ENCODE assay signal across 8 cellular contexts in genomic region chr13:79405831-79406596, GRCh38. TPM values are rescaled to one million over a fixed set of nuclear protein-coding genes. Genes with fewer than 3 reads are reported as not detected.
A peak's percentile ranks its signal among the peaks of the same experiment; 100 is the strongest.
DNase-seq lines count a peak whose midpoint lies in the region; ATAC-seq and TF ChIP-seq lines count a peak whose summit lies in the region.

Gene RBM26 (minus strand): TSS chr13:79406255. CDS start chr13:79405774, 481 bp downstream.

- intact Hi-C loops in PC-9 (cut with micrococcal nuclease; ENCODE audit: unreplicated experiment) = loop anchor here (5.0 kb wide), 1 partner anchor 76 kb away; the partner anchor contains the start of gene NDFIP2

- WGBS in esophagus, 2 donors = 0 to 1% methylated on average over 53 to 72 of the region's 72 CpGs

- no peak for TF ChIP-seq CTCF in PC-9 (conservative IDR thresholded peaks at IDR 0.05)

- CTCF ChIA-PET in PC-9 (lab: Charles Lee) = interaction anchor here (0.7 kb wide), 1 partner anchor 137 kb away, joined by 4 read pairs; no protein-coding TSS in a partner anchor

- H3F3A ChIP-seq in PC-9 (ENCODE audit: insufficient read depth, low read depth) = no peaks in the 10 kb centered on the region

- no peak for TF ChIP-seq RAD21 in Ishikawa (IDR thresholded peaks at IDR 0.05; ENCODE audit: low read depth)

- peaks cover 7% of the 10 kb centered on the region; the same call in 1 of the 2 replicates for H4K20me1 ChIP-seq in PC-9 (ENCODE audit: insufficient read depth)

- DNase-seq in DMS114 treated with DMSO at 0.1 percent for 48 hours (lab: John Stamatoyannopoulos, UW; ENCODE audit: unreplicated experiment) = peak; percentile 62
- peak; percentile 81 to 89 for DNase-seq in PC-9
- peak; percentile 90 for DNase-seq in activated T-cell treated with anti-CD3 and anti-CD28 coated beads, Interleukin-2, amount 50 U/mL, for 1 hour
- peak; percentile 78 for DNase-seq in stimulated activated CD8-positive, alpha-beta memory T cell treated with anti-CD3 and anti-CD28 coated beads, Interleukin-7, amount 100 ng/mL, for 24 hours (ENCODE audit: low read depth)

- H3K4me3 ChIP-seq in PC-9 (peak within 1 kb of the TSS; percentile 90), esophagus (ENCODE audit: low read depth in 1 of 2, low read length in 2 of 2) (peak within 1 kb of the TSS; percentile 73 to 98), muscle layer of colon (ENCODE audit: low read depth in 1 of 2, low read length in 2 of 2) (peak within 1 kb of the TSS; percentile 74 to 89)

- peak; percentile 78 for ATAC-seq in GM21576 (IDR thresholded peaks at IDR 0.05; ENCODE audit: unreplicated experiment)

- no peak for TF ChIP-seq EP300 in Ishikawa (IDR thresholded peaks at IDR 0.05; ENCODE audit: borderline replicate concordance)

- peaks cover 73% of the 10 kb centered on the region for H3K79me2 ChIP-seq in PC-9 (ENCODE audit: low read depth)

- peak within 1 kb of the TSS; percentile 83 for H3K9ac ChIP-seq in muscle layer of colon (ENCODE audit: low read length)

- H3K9me3 ChIP-seq in PC-9 (ENCODE audit: insufficient read depth, low read depth) (no peaks in the 10 kb centered on the region), esophagus (ENCODE audit: control insufficient read depth in 2 of 2, insufficient read depth in 1 of 2, low read depth in 1 of 2, low read length in 1 of 2) (no peaks in the 10 kb centered on the region), muscle layer of colon (ENCODE audit: low read length) (no peaks in the 10 kb centered on the region)

- H3K36me3 ChIP-seq in PC-9 (ENCODE audit: low read depth) = peaks cover 23% of the 10 kb centered on the region
- H3K36me3 ChIP-seq in esophagus (ENCODE audit: control insufficient read depth in 2 of 2, insufficient read depth in 2 of 2, low read length in 1 of 2) = no peaks in the 10 kb centered on the region
- H3K36me3 ChIP-seq in muscle layer of colon (ENCODE audit: insufficient read depth, low read length) = no peaks in the 10 kb centered on the region

- no peaks in the 10 kb centered on the region for H3K27me3 ChIP-seq in PC-9 (ENCODE audit: insufficient read depth, low read depth)
- no peaks in the 10 kb centered on the region for H3K27me3 ChIP-seq in esophagus (ENCODE audit: control insufficient read depth in 1 of 2, insufficient read depth in 2 of 2, low read length in 2 of 2)
- H3K27me3 ChIP-seq in muscle layer of colon (ENCODE audit: control insufficient read depth in 1 of 2, insufficient read depth in 2 of 2, low read length in 2 of 2) = no peaks in the 10 kb centered on the region

- H3K27ac ChIP-seq in PC-9 (peak within 1 kb of the TSS; percentile 87), esophagus (ENCODE audit: low read depth in 2 of 2, low read length in 1 of 2) (peak within 1 kb of the TSS; percentile 94 to 97), muscle layer of colon (ENCODE audit: low read depth, low read length) (peak within 1 kb of the TSS; percentile 90)

- H3K9me2 ChIP-seq in PC-9 (ENCODE audit: insufficient read depth) = no peaks in the 10 kb centered on the region

- H3K4me1 ChIP-seq in PC-9 (replicated peaks; ENCODE audit: insufficient read depth) (peaks cover 43% of the 10 kb centered on the region), esophagus (ENCODE audit: control insufficient read depth in 2 of 2, insufficient read depth in 2 of 2, low read length in 1 of 2) (no peaks in the 10 kb centered on the region), muscle layer of colon (ENCODE audit: insufficient read depth, low read length) (peaks cover 28% of the 10 kb centered on the region)

- peak within 1 kb of the TSS; percentile 92 for H2AFZ ChIP-seq in PC-9

- H3K4me2 ChIP-seq in PC-9 = peak within 1 kb of the TSS; percentile 98

- BruUV-seq in PC-9 (replicated peaks; lab: Mats Ljungman, UMichigan) = TSS peak; percentile 90

- POLR2A ChIA-PET in PC-9 (lab: Charles Lee; ENCODE audit: unreplicated experiment) = no interaction called here

TF ChIP-seq in Ishikawa, 13 proteins besides CTCF, POLR2A, EP300 and RAD21:
- TF ChIP-seq FOXM1 (IDR thresholded peaks at IDR 0.05; ENCODE audit: borderline replicate concordance, low read depth) (no peak), ZBTB7A (IDR thresholded peaks at IDR 0.05; ENCODE audit: low read depth) (peak; percentile 74; the same call in 1 of the 2 replicates), TAF1 (IDR thresholded peaks at IDR 0.05; ENCODE audit: low read depth) (peak; percentile 84), MAX (IDR thresholded peaks at IDR 0.05) (peak; percentile 90), YY1 (IDR thresholded peaks at IDR 0.05; ENCODE audit: low read depth) (peak; percentile 92)
TF ChIP-seq in Ishikawa: peak in this region for 4.

RNA-seq across cellular contexts. Expression of gene RBM26, which starts in this region (rescaled TPM):
- 35.2 and 40.4 TPM in 2 replicates for total RNA-seq in PC-9 (2021)
- 10 to 100 TPM; 11.1 to 24.3 TPM for polyA plus RNA-seq in esophagus

Comparison
In these comparisons a context has a peak if more than half of its experiments do, and no peak if none do; other contexts are left out.
1. Peak in every context shown above with its lines: DNase-seq, ATAC-seq, H3K4me3 ChIP-seq and H3K27ac ChIP-seq.